In genomic region chr2:206452242-206452641, GRCh38 we compare ENCODE assay signal across 14 cellular contexts. TPM values are rescaled to one million over a fixed set of nuclear protein-coding genes. Genes with fewer than 3 reads are reported as not detected.
A peak's percentile ranks its signal among the peaks of the same experiment; 100 is the strongest.
DNase-seq lines count a peak whose midpoint lies in the region; ATAC-seq and TF ChIP-seq lines count a peak whose summit lies in the region.
"Had no signal": no experiment of that assay in that cellular context is flagged by ENCODE, and none has a peak within 500 bp of the region (broad histone marks: within the 10 kb centered on the region; RNA-seq: fewer than 3 reads in every experiment).

No MANE protein-coding gene starts in this region.

- ATAC-seq in GM19351 (IDR thresholded peaks at IDR 0.05; ENCODE audit: unreplicated experiment) (peak; percentile 70), HG02973 (IDR thresholded peaks at IDR 0.05; ENCODE audit: unreplicated experiment) (peak; percentile 68), GM21381 (IDR thresholded peaks at IDR 0.05; ENCODE audit: unreplicated experiment) (no peak)
- ATAC-seq: gastroesophageal sphincter had no signal

- DNase-seq in LHCN-M2 (ENCODE audit: low read depth) (peak; percentile 18), NCI-H510A treated with DMSO at 0.1 percent for 48 hours (lab: John Stamatoyannopoulos, UW) (no peak), cerebellum (ENCODE audit: low spot score) (no peak), GM13977 (ENCODE audit: low spot score) (no peak)
- DNase-seq: activated CD4-positive, alpha-beta T cell treated with anti-CD3 and anti-CD28 coated beads for 4 hours; C1 segment of cervical spinal cord; NCI-H1694; NCI-H524; sigmoid colon; stimulated activated CD4-positive, alpha-beta T cell treated with anti-CD3 and anti-CD28 coated beads, Interleukin-4, amount 100 ng/mL, for 4 hours had no signal

- TF ChIP-seq CTCF in GM13977 (IDR thresholded peaks at IDR 0.05; ENCODE audit: extremely low read depth, insufficient read depth, missing control alignments) = no peak

- in situ Hi-C loops in GM13977 (cut with MboI; ENCODE audit: low pct_unique_long_range_greater_than_20kb, low sequenced_read_pairs, unreplicated experiment) = no loop called here

RNA-seq across cellular contexts. Expression of gene ADAM23, which starts 8.9 kb away (rescaled TPM):
- 3.1 and 6.8 TPM in 2 replicates for total RNA-seq in LHCN-M2 (2014; rRNA removed)
- 5.8 TPM for polyA plus RNA-seq in LHCN-M2 (2012)
- total RNA-seq in cerebellum = 29.3 TPM
